Comparison of ENCODE assay signal across 29 cellular contexts in genomic region chr16:14135704-14136103, GRCh38.
"Had no signal": no experiment of that assay in that cellular context is flagged by ENCODE, and none has a peak within 500 bp of the region (broad histone marks: within the 10 kb centered on the region; RNA-seq: fewer than 3 reads in every experiment).

No MANE protein-coding gene starts in this region.

- H3K9me3 ChIP-seq: colonic mucosa had no signal

- H3K4me1 ChIP-seq: colonic mucosa had no signal

- H3K9me3 Mint-ChIP-seq: activated B cell treated with CpG ODN at 0.5 μM for 24 hours; activated CD4-positive, alpha-beta memory T cell treated with anti-CD3 and anti-CD28 coated beads, Interleukin-2, amount 10 ng/mL, durations not matched to agents 7 days and 5 days; activated naive CD4-positive, alpha-beta T cell treated with anti-CD3 and anti-CD28 coated beads, Interleukin-2, amount 10 ng/mL, durations not matched to agents 7 days and 5 days; activated T-cell treated with anti-CD3 and anti-CD28 coated beads, Interleukin-2, amount 50 U/mL, for 24 hours; activated T-cell treated with anti-CD3 and anti-CD28 coated beads, Interleukin-2, amount 50 U/mL, for 72 hours; T-helper 1 cell treated with Interleukin-12 subunit alpha and Interleukin-12 subunit beta and Interleukin-4 antibody, amounts not matched to agents 30 μg/mL and 1 μg/mL, for 36 hours had no signal

- DNase-seq: activated B cell treated with CpG ODN at 0.5 μM for 24 hours; activated CD4-positive, alpha-beta memory T cell treated with anti-CD3 and anti-CD28 coated beads, Interleukin-2, amount 10 ng/mL, durations not matched to agents 7 days and 5 days; activated CD4-positive, alpha-beta T cell treated with anti-CD3 and anti-CD28 coated beads for 48 hours; activated CD8-positive, alpha-beta memory T cell treated with anti-CD3 and anti-CD28 coated beads, Interleukin-2, amount 50 U/mL, for 48 hours; activated gamma-delta T cell; activated naive CD4-positive, alpha-beta T cell; activated naive CD4-positive, alpha-beta T cell treated with anti-CD3 and anti-CD28 coated beads, Interleukin-2, amount 10 ng/mL, durations not matched to agents 7 days and 5 days; activated naive CD8-positive, alpha-beta T cell treated with anti-CD3 and anti-CD28 coated beads, Interleukin-2, amount 10 ng/mL, durations not matched to agents 7 days and 5 days; activated T-cell treated with anti-CD3 and anti-CD28 coated beads for 4 hours; activated T-cell treated with anti-CD3 and anti-CD28 coated beads, Interleukin-2, amount 50 U/mL, for 24 hours; activated T-cell treated with anti-CD3 and anti-CD28 coated beads, Interleukin-2, amount 50 U/mL, for 72 hours; amygdala; aorta; body of pancreas; central memory CD4-positive, alpha-beta T cell; cerebellar nuclear complex; colonic mucosa; dorsolateral prefrontal cortex; effector memory CD4-positive, alpha-beta T cell; endodermal cell; foreskin fibroblast; head of caudate nucleus; SW 1271; T-cell; T-helper 9 cell; WERI-Rb-1 had no signal

- H3K27me3 Mint-ChIP-seq: activated B cell treated with CpG ODN at 0.5 μM for 24 hours; activated CD4-positive, alpha-beta memory T cell treated with anti-CD3 and anti-CD28 coated beads, Interleukin-2, amount 10 ng/mL, durations not matched to agents 7 days and 5 days; activated naive CD4-positive, alpha-beta T cell treated with anti-CD3 and anti-CD28 coated beads, Interleukin-2, amount 10 ng/mL, durations not matched to agents 7 days and 5 days; activated naive CD8-positive, alpha-beta T cell treated with anti-CD3 and anti-CD28 coated beads, Interleukin-2, amount 10 ng/mL, durations not matched to agents 7 days and 5 days; activated T-cell treated with anti-CD3 and anti-CD28 coated beads, Interleukin-2, amount 50 U/mL, for 24 hours; dendritic cell treated with granulocyte-macrophage colony-stimulating factor and Interleukin-4, amounts not matched to agents 40 ng/mL and 50 ng/mL, for 4 days; T-cell had no signal

- H3K36me3 ChIP-seq: colonic mucosa had no signal

- H3K27ac ChIP-seq: body of pancreas, colonic mucosa, dorsolateral prefrontal cortex, WERI-Rb-1 had no signal

- H3K4me3 Mint-ChIP-seq: activated B cell treated with CpG ODN at 0.5 μM for 24 hours; activated CD4-positive, alpha-beta memory T cell treated with anti-CD3 and anti-CD28 coated beads, Interleukin-2, amount 10 ng/mL, durations not matched to agents 7 days and 5 days; activated naive CD4-positive, alpha-beta T cell treated with anti-CD3 and anti-CD28 coated beads, Interleukin-2, amount 10 ng/mL, durations not matched to agents 7 days and 5 days; activated naive CD8-positive, alpha-beta T cell treated with anti-CD3 and anti-CD28 coated beads, Interleukin-2, amount 10 ng/mL, durations not matched to agents 7 days and 5 days; activated T-cell treated with anti-CD3 and anti-CD28 coated beads, Interleukin-2, amount 50 U/mL, for 24 hours; activated T-cell treated with anti-CD3 and anti-CD28 coated beads, Interleukin-2, amount 50 U/mL, for 72 hours; dendritic cell treated with granulocyte-macrophage colony-stimulating factor and Interleukin-4, amounts not matched to agents 40 ng/mL and 50 ng/mL, for 4 days; endodermal cell; T-cell; T-helper 1 cell treated with Interleukin-12 subunit alpha and Interleukin-12 subunit beta and Interleukin-4 antibody, amounts not matched to agents 30 μg/mL and 1 μg/mL, for 36 hours had no signal

- H3K27me3 ChIP-seq: body of pancreas, colonic mucosa, dorsolateral prefrontal cortex had no signal

- H3K27ac Mint-ChIP-seq: activated B cell treated with CpG ODN at 0.5 μM for 24 hours; activated CD4-positive, alpha-beta memory T cell treated with anti-CD3 and anti-CD28 coated beads, Interleukin-2, amount 10 ng/mL, durations not matched to agents 7 days and 5 days; activated naive CD4-positive, alpha-beta T cell treated with anti-CD3 and anti-CD28 coated beads, Interleukin-2, amount 10 ng/mL, durations not matched to agents 7 days and 5 days; activated naive CD4-positive, alpha-beta T cell treated with anti-CD3 and anti-CD28 coated beads, Interleukin-2, amount 50 U/mL, for 72 hours; activated naive CD8-positive, alpha-beta T cell treated with anti-CD3 and anti-CD28 coated beads, Interleukin-2, amount 10 ng/mL, durations not matched to agents 7 days and 5 days; activated T-cell treated with anti-CD3 and anti-CD28 coated beads, Interleukin-2, amount 50 U/mL, for 24 hours; activated T-cell treated with anti-CD3 and anti-CD28 coated beads, Interleukin-2, amount 50 U/mL, for 72 hours; dendritic cell treated with granulocyte-macrophage colony-stimulating factor and Interleukin-4, amounts not matched to agents 40 ng/mL and 50 ng/mL, for 4 days; endodermal cell; T-cell; T-helper 1 cell treated with Interleukin-12 subunit alpha and Interleukin-12 subunit beta and Interleukin-4 antibody, amounts not matched to agents 30 μg/mL and 1 μg/mL, for 36 hours had no signal

- H3K4me3 ChIP-seq: body of pancreas, colonic mucosa, dorsolateral prefrontal cortex had no signal

- H3K36me3 Mint-ChIP-seq: activated naive CD4-positive, alpha-beta T cell treated with anti-CD3 and anti-CD28 coated beads, Interleukin-2, amount 10 ng/mL, durations not matched to agents 7 days and 5 days had no signal

- H3K4me1 Mint-ChIP-seq: activated CD4-positive, alpha-beta memory T cell treated with anti-CD3 and anti-CD28 coated beads, Interleukin-2, amount 10 ng/mL, durations not matched to agents 7 days and 5 days; activated naive CD4-positive, alpha-beta T cell treated with anti-CD3 and anti-CD28 coated beads, Interleukin-2, amount 10 ng/mL, durations not matched to agents 7 days and 5 days; activated naive CD8-positive, alpha-beta T cell treated with anti-CD3 and anti-CD28 coated beads, Interleukin-2, amount 10 ng/mL, durations not matched to agents 7 days and 5 days had no signal
